8 cellular contexts compared by ENCODE assay signal in genomic region chr1:247366345-247366744, GRCh38. TPM values are rescaled to one million over a fixed set of nuclear protein-coding genes. Genes with fewer than 3 reads are reported as not detected.
DNase-seq lines count a peak whose midpoint lies in the region; ATAC-seq, FAIRE-seq and TF ChIP-seq lines count a peak whose summit lies in the region.
"Not testable (repeated sequence)": the region's sequence is repeated elsewhere in the genome, so short reads cannot be mapped to it uniquely, and the experiment has no call there.
"Had no signal": no experiment of that assay in that cellular context is flagged by ENCODE, and none has a peak within 500 bp of the region (broad histone marks: within the 10 kb centered on the region; RNA-seq: fewer than 3 reads in every experiment).

No MANE protein-coding gene starts in this region.

- DNase-seq in GM12878 (ENCODE audit: low read depth, low spot score); K562 (ENCODE audit: extremely low read depth in 1 of 4, low spot score in 3 of 4): not testable (repeated sequence)
- DNase-seq in posterior vena cava (ENCODE audit: low spot score) = peak; percentile 42

- not testable (repeated sequence) for H3K79me2 ChIP-seq in GM12878 (ENCODE audit: control insufficient read depth, insufficient read depth, low read length); K562 (ENCODE audit: control insufficient read depth, insufficient read depth, low read length)

- not testable (repeated sequence) for TF ChIP-seq POLR2A in GM12878 (IDR thresholded peaks at IDR 0.05; ENCODE audit: low read depth, low read length); K562 (conservative IDR thresholded peaks at IDR 0.05)

- H3K9me3 ChIP-seq in BLaER1 = peaks cover 42% of the 10 kb centered on the region
- not testable (repeated sequence) for H3K9me3 ChIP-seq in GM12878 (replicated peaks; ENCODE audit: control insufficient read depth, insufficient read depth, low read length); K562 (replicated peaks; ENCODE audit: control insufficient read depth, insufficient read depth, low read depth, low read length)

- BruUV-seq in GM12878 (replicated peaks; lab: Mats Ljungman, UMichigan); K562 (replicated peaks; lab: Mats Ljungman, UMichigan): not testable (repeated sequence)

- H3K27ac ChIP-seq in BLaER1; GM12878 (ENCODE audit: control insufficient read depth, insufficient read depth); K562 (ENCODE audit: extremely low read depth, low read depth, low read length): not testable (repeated sequence)

- intact Hi-C loops in GM12878 (cut with micrococcal nuclease; ENCODE audit: unreplicated experiment); K562 (cut with micrococcal nuclease); posterior vena cava (cut with DNase I): not testable (repeated sequence)

- TF ChIP-seq RAD21 in GM12878 (IDR thresholded peaks at IDR 0.05; ENCODE audit: insufficient read depth, low read depth, low read length); K562 (CRISPR knock-in tag; conservative IDR thresholded peaks at IDR 0.05 in 1 of 2, IDR thresholded peaks at IDR 0.05 in 1 of 2): not testable (repeated sequence)

- ATAC-seq in GM12878, K562: not testable (repeated sequence)

- H3K9me1 ChIP-seq in K562 (ENCODE audit: control insufficient read depth, insufficient read depth, low read length) = not testable (repeated sequence)

- in situ Hi-C loops in GM12878 (cut with MboI) = loop anchor here (25.0 kb wide), 1 partner anchor 1071 kb away; the partner anchor contains the start of gene OR2T2
- in situ Hi-C loops in K562 (cut with MboI) = not testable (repeated sequence)

- not testable (repeated sequence) for H4K20me1 ChIP-seq in BLaER1; GM12878 (ENCODE audit: control insufficient read depth, insufficient read depth); K562 (replicated peaks; ENCODE audit: control insufficient read depth, insufficient read depth, low read length)

- not testable (repeated sequence) for H3K4me2 ChIP-seq in BLaER1; GM12878 (ENCODE audit: control insufficient read depth, insufficient read depth); K562 (ENCODE audit: insufficient read depth, low read length)

- POLR2A ChIA-PET in GM12878 (lab: Charles Lee) = interaction anchor here (0.7 kb wide), 1 partner anchor 9 kb away, joined by 4 read pairs; no protein-coding TSS in a partner anchor
- POLR2A ChIA-PET in K562 (lab: Yijun Ruan, JAX) = not testable (repeated sequence)

- not testable (repeated sequence) for TF ChIP-seq EP300 in GM12878 (IDR thresholded peaks at IDR 0.05; ENCODE audit: borderline replicate concordance in 1 of 2, control insufficient read depth in 1 of 2, low read depth in 2 of 2, low read length in 2 of 2); K562 (IDR thresholded peaks at IDR 0.05; ENCODE audit: low read length)

- FAIRE-seq in GM12878 (lab: Jason Lieb, UNC); K562 (lab: Jason Lieb, UNC): not testable (repeated sequence)

- SMC1A ChIA-PET in GM12878 (lab: Charles Lee; ENCODE audit: uncharacterized antibody, unreplicated experiment) = interaction anchor here (1.0 kb wide), 2 partner anchors 9 to 23 kb away, joined by 3 read pairs; no protein-coding TSS in a partner anchor

- not testable (repeated sequence) for H3K27me3 ChIP-seq in BLaER1; GM12878 (replicated peaks in 1 of 2; ENCODE audit: control insufficient read depth in 2 of 2, insufficient read depth in 2 of 2, low read length in 1 of 2); K562 (ENCODE audit: control insufficient read depth in 2 of 2, insufficient read depth in 2 of 2, low read length in 2 of 2)

- H3K9ac ChIP-seq in BLaER1; GM12878 (ENCODE audit: control insufficient read depth, insufficient read depth, low read length); K562 (ENCODE audit: insufficient read depth in 1 of 2, low read depth in 2 of 2, low read length in 2 of 2): not testable (repeated sequence)

- H3K4me1 ChIP-seq in BLaER1 = peaks cover 18% of the 10 kb centered on the region
- H3K4me1 ChIP-seq in GM12878 (ENCODE audit: control insufficient read depth, insufficient read depth, low read length) = not testable (repeated sequence)
- H3K4me1 ChIP-seq in K562 (replicated peaks in 1 of 2; ENCODE audit: control insufficient read depth in 2 of 2, insufficient read depth in 2 of 2, low read length in 2 of 2) = peaks cover 0 to 25% of the 10 kb centered on the region in 2 experiments; a peak in 4 of 5 replicates

- TF ChIP-seq CTCF in GM12878 (IDR thresholded peaks at IDR 0.05 in 2 of 3, conservative IDR thresholded peaks at IDR 0.05 in 1 of 3; ENCODE audit: control insufficient read depth in 2 of 3, extremely low read depth in 1 of 3, insufficient read depth in 1 of 3, low read depth in 3 of 3, low read length in 3 of 3); K562 (IDR thresholded peaks at IDR 0.05 in 2 of 3, conservative IDR thresholded peaks at IDR 0.05 in 1 of 3; ENCODE audit: insufficient read depth in 2 of 3, low read depth in 1 of 3, low read length in 3 of 3): not testable (repeated sequence)

- CTCF ChIA-PET in GM12878 (lab: Yijun Ruan, JAX); K562 (lab: Yijun Ruan, JAX; ENCODE audit: low intra/inter-chr PET ratio): not testable (repeated sequence)

- not testable (repeated sequence) for H2AFZ ChIP-seq in GM12878 (ENCODE audit: control insufficient read depth, low read depth, low read length); K562 (ENCODE audit: low read depth, low read length)

- 0% methylated on average over 1 of the region's 1 CpG for WGBS in GM12878 (ENCODE audit: insufficient coverage, insufficient replicate concordance, low lambda C conversion rate, missing lambda C conversion rate)
- WGBS in K562 (ENCODE audit: insufficient coverage, low coverage, missing lambda C conversion rate) = 20% methylated on average over 1 of the region's 1 CpG

- RAD21 ChIA-PET in GM12878 (lab: Charles Lee; ENCODE audit: unreplicated experiment) = interaction anchor here (0.7 to 1.5 kb wide), 4 partner anchors 9 to 79 kb away, joined by 3 to 9 read pairs (median 3); no protein-coding TSS in a partner anchor

- H3K4me3 ChIP-seq in BLaER1 = 0 out of 2 replicates have a peak overlapping the region, but pooled peaks have one; percentile 18
- H3K4me3 ChIP-seq in GM12878, K562: not testable (repeated sequence)

- not testable (repeated sequence) for H3K36me3 ChIP-seq in BLaER1; GM12878 (ENCODE audit: control insufficient read depth in 2 of 2, insufficient read depth in 2 of 2, low read length in 1 of 2); K562 (ENCODE audit: control insufficient read depth, insufficient read depth, low read length)

RNA-seq across cellular contexts. Expression of gene ZNF496, which starts 34.7 kb away (rescaled TPM):
- total RNA-seq in GM12878 (2013; cell fraction: nucleolus; rRNA removed) = 127 and 144 TPM in 2 replicates
- total RNA-seq in GM12878 (2014; rRNA removed) (16.6 and 21.0 TPM in 2 replicates), GM12878 (2014; rRNA removed; fragmentation: Illumina TruSeq; extraction: Trizol) (11.6 and 12.1 TPM in 2 replicates), GM12878 (2021) (24.9 and 26.4 TPM in 2 replicates), K562 (2014; rRNA removed) (44.4 and 63.2 TPM in 2 replicates), K562 (2014; rRNA removed; fragmentation: Illumina TruSeq; extraction: Trizol) (22.0 and 22.7 TPM in 2 replicates), K562 (2015; rRNA removed; fragmentation: Illumina TruSeq; extraction: Trizol) (31.4 and 31.6 TPM in 2 replicates), K562 (2021) (54.0 and 55.5 TPM in 2 replicates), posterior vena cava (10 to 100 TPM; 18.8 to 19.3 TPM)
- polyA plus RNA-seq in GM12878 (2011; ENCODE audit: low read depth) = 7.0 TPM
- polyA plus RNA-seq in GM12878 (2011; rRNA removed) (14.5 and 21.4 TPM in 2 replicates), GM12878 (2014; fragmentation: Illumina TruSeq; extraction: Trizol) (11.5 and 12.7 TPM in 2 replicates), GM12878 (2014; fragmentation: Nextera tagmentation; extraction: Ambion mirVana) (1 to 10 TPM; 1.6 to 3.0 TPM), GM12878 (2014; rRNA removed) (21.4 and 21.9 TPM in 2 replicates), GM12878 (2016; fragmentation: Nextera tagmentation; extraction: Ambion mirVana) (10 to 100 TPM; 12.3 TPM), K562 (2011; rRNA removed) (29.8 and 37.8 TPM in 2 replicates), K562 (2014; fragmentation: Illumina TruSeq; extraction: Trizol) (31.3 and 35.5 TPM in 2 replicates), K562 (2014; fragmentation: Nextera tagmentation; extraction: Ambion mirVana) (1 to 10 TPM; 4.3 to 5.9 TPM), K562 (2014; rRNA removed) (38.2 and 43.3 TPM in 2 replicates)
- polyA plus RNA-seq in GM12878 (2011; cell fraction: cytosol; rRNA removed) = 23.4 and 26.0 TPM in 2 replicates
- polyA plus RNA-seq in GM12878 (2011; cell fraction: nucleus; rRNA removed) = 44.1 and 50.6 TPM in 2 replicates
- polyA plus RNA-seq in GM12878 (2012) = 13.1 and 14.3 TPM in 2 replicates
- polyA minus RNA-seq in GM12878 (2011; rRNA and poly(A)+ RNA removed) = 28.3 and 39.2 TPM in 2 replicates
- polyA minus RNA-seq in GM12878 (2011; cell fraction: cytosol; rRNA and poly(A)+ RNA removed) = 8.8 and 10.3 TPM in 2 replicates
- 13.4 and 24.2 TPM in 2 replicates for polyA minus RNA-seq in GM12878 (2011; cell fraction: nucleus; rRNA and poly(A)+ RNA removed)
- total RNA-seq in K562 (2011; cell fraction: chromatin; rRNA removed; ENCODE audit: low replicate concordance) = 46.7 and 71.5 TPM in 2 replicates
- 49.9 and 53.0 TPM in 2 replicates for total RNA-seq in K562 (2011; cell fraction: nucleolus; rRNA removed)
- total RNA-seq in K562 (2011; cell fraction: nucleoplasm; rRNA removed) = 47.4 and 58.0 TPM in 2 replicates
- polyA plus RNA-seq in K562 (2011; cell fraction: cytosol; rRNA removed) = 35.8 and 37.3 TPM in 2 replicates
- 52.3 and 64.6 TPM in 2 replicates for polyA plus RNA-seq in K562 (2011; cell fraction: nucleus; rRNA removed)
- 28.9 and 48.4 TPM in 2 replicates for polyA plus RNA-seq in K562 (2012)
- polyA minus RNA-seq in K562 (2011; rRNA and poly(A)+ RNA removed) = 44.2 and 45.8 TPM in 2 replicates
- 31.3 and 34.9 TPM in 2 replicates for polyA minus RNA-seq in K562 (2011; cell fraction: cytosol; rRNA and poly(A)+ RNA removed)
- polyA minus RNA-seq in K562 (2011; cell fraction: nucleus; rRNA and poly(A)+ RNA removed) = 25.3 and 28.4 TPM in 2 replicates

RNA-seq across cellular contexts. Expression of gene NLRP3, which starts 49.6 kb away (rescaled TPM):
- 11.1 and 15.1 TPM in 2 replicates for total RNA-seq in GM12878 (2013; cell fraction: nucleolus; rRNA removed)
- total RNA-seq in GM12878 (2014; rRNA removed) = 10.4 and 11.6 TPM in 2 replicates
- total RNA-seq in GM12878 (2014; rRNA removed; fragmentation: Illumina TruSeq; extraction: Trizol) = 9.7 and 9.8 TPM in 2 replicates
- 8.4 and 9.5 TPM in 2 replicates for total RNA-seq in GM12878 (2021)
- 0.12 TPM for polyA plus RNA-seq in GM12878 (2011; ENCODE audit: low read depth)
- polyA plus RNA-seq in GM12878 (2011; rRNA removed) = 1.8 and 2.4 TPM in 2 replicates
- polyA plus RNA-seq in GM12878 (2011; cell fraction: cytosol; rRNA removed) = 1.9 and 3.3 TPM in 2 replicates
- polyA plus RNA-seq in GM12878 (2011; cell fraction: nucleus; rRNA removed) = 1.1 and 2.6 TPM in 2 replicates
- 0.10 and 0.37 TPM in 2 replicates for polyA plus RNA-seq in GM12878 (2012)
- polyA plus RNA-seq in GM12878 (2014; fragmentation: Illumina TruSeq; extraction: Trizol) = 6.5 and 7.8 TPM in 2 replicates
- polyA plus RNA-seq in GM12878 (2014; fragmentation: Nextera tagmentation; extraction: Ambion mirVana) = 1 to 10 TPM; 2.5 to 3.4 TPM
- 6.6 and 7.2 TPM in 2 replicates for polyA plus RNA-seq in GM12878 (2014; rRNA removed)
- 1 to 10 TPM; 2.4 to 3.4 TPM for polyA plus RNA-seq in GM12878 (2016; fragmentation: Nextera tagmentation; extraction: Ambion mirVana)
- polyA minus RNA-seq in GM12878 (2011; rRNA and poly(A)+ RNA removed) = 3.4 and 4.1 TPM in 2 replicates
- 0.67 and 2.0 TPM in 2 replicates for polyA minus RNA-seq in GM12878 (2011; cell fraction: cytosol; rRNA and poly(A)+ RNA removed)
- polyA minus RNA-seq in GM12878 (2011; cell fraction: nucleus; rRNA and poly(A)+ RNA removed) = 0.85 and 2.3 TPM in 2 replicates
- total RNA-seq in K562 (2011; cell fraction: chromatin; rRNA removed; ENCODE audit: low replicate concordance) = 0.09 TPM in 1 of 2 replicates, not detected in the other
- not detected in 2 replicates for total RNA-seq in K562 (2011; cell fraction: nucleolus; rRNA removed)
- not detected in 2 replicates for total RNA-seq in K562 (2011; cell fraction: nucleoplasm; rRNA removed)
- total RNA-seq in K562 (2014; rRNA removed) = not detected in 2 replicates
- total RNA-seq in K562 (2014; rRNA removed; fragmentation: Illumina TruSeq; extraction: Trizol) = not detected in 2 replicates
- total RNA-seq in K562 (2015; rRNA removed; fragmentation: Illumina TruSeq; extraction: Trizol) = not detected in 2 replicates
- total RNA-seq in K562 (2021) = not detected in 2 replicates
- not detected in 2 replicates for polyA plus RNA-seq in K562 (2011; rRNA removed)
- polyA plus RNA-seq in K562 (2011; cell fraction: cytosol; rRNA removed) = not detected in 2 replicates
- 0.07 TPM in 1 of 2 replicates, not detected in the other for polyA plus RNA-seq in K562 (2011; cell fraction: nucleus; rRNA removed)
- polyA plus RNA-seq in K562 (2012) = 0.01 and 0.29 TPM in 2 replicates
- polyA plus RNA-seq in K562 (2014; fragmentation: Illumina TruSeq; extraction: Trizol) = not detected in 2 replicates
- not detected for polyA plus RNA-seq in K562 (2014; fragmentation: Nextera tagmentation; extraction: Ambion mirVana)
- polyA plus RNA-seq in K562 (2014; rRNA removed) = not detected in 2 replicates
- polyA minus RNA-seq in K562 (2011; rRNA and poly(A)+ RNA removed) = not detected in 2 replicates
- polyA minus RNA-seq in K562 (2011; cell fraction: cytosol; rRNA and poly(A)+ RNA removed) = not detected in 2 replicates
- polyA minus RNA-seq in K562 (2011; cell fraction: nucleus; rRNA and poly(A)+ RNA removed) = not detected in 2 replicates
- 1 to 10 TPM; 3.0 to 3.1 TPM for total RNA-seq in posterior vena cava
- total RNA-seq: A673, Caco-2 had no signal
- polyA plus RNA-seq: A549, BJ had no signal
